ENCODE assay signal across 11 cellular contexts in genomic region chr1:31699341-31699891, GRCh38. TPM values are rescaled to one million over a fixed set of nuclear protein-coding genes. Genes with fewer than 3 reads are reported as not detected.
DNase-seq lines count a peak whose midpoint lies in the region; ATAC-seq, FAIRE-seq and TF ChIP-seq lines count a peak whose summit lies in the region.
"Had no signal": no experiment of that assay in that cellular context is flagged by ENCODE, and none has a peak within 500 bp of the region (broad histone marks: within the 10 kb centered on the region; RNA-seq: fewer than 3 reads in every experiment).

No MANE protein-coding gene starts in this region.

- peaks cover 48% of the 10 kb centered on the region for H3K4me1 Mint-ChIP-seq in MCF 10A (ENCODE audit: insufficient read depth, unreplicated experiment)
- H3K4me1 Mint-ChIP-seq in T-helper 1 cell treated with Interleukin-12 subunit alpha and Interleukin-12 subunit beta and Interleukin-4 antibody, amounts not matched to agents 30 μg/mL and 1 μg/mL, for 36 hours (ENCODE audit: low read depth), result peaks cover 12% of the 10 kb centered on the region

- H3K4me3 ChIP-seq in breast epithelium (no peak overlapping the region), gastroesophageal sphincter (no peak overlapping the region)

- TF ChIP-seq EP300 in gastroesophageal sphincter (IDR thresholded peaks at IDR 0.05), result no peak

- BruUV-seq in MCF 10A (replicated peaks; lab: Mats Ljungman, UMichigan), result no TSS peak

- H3K9me3 ChIP-seq in breast epithelium (no peaks in the 10 kb centered on the region), gastroesophageal sphincter (no peaks in the 10 kb centered on the region)

- no peaks in the 10 kb centered on the region for H3K27me3 Mint-ChIP-seq in MCF 10A (ENCODE audit: insufficient read depth, unreplicated experiment)
- H3K27me3 Mint-ChIP-seq in T-helper 1 cell treated with Interleukin-12 subunit alpha and Interleukin-12 subunit beta and Interleukin-4 antibody, amounts not matched to agents 30 μg/mL and 1 μg/mL, for 36 hours (ENCODE audit: low read depth), result peaks cover 13% of the 10 kb centered on the region

- TF ChIP-seq POLR2A in breast epithelium (IDR thresholded peaks at IDR 0.05) (no peak), gastroesophageal sphincter (IDR thresholded peaks at IDR 0.05) (no peak)

- TF ChIP-seq CTCF in breast epithelium (IDR thresholded peaks at IDR 0.05) (no peak), MCF 10A (IDR thresholded peaks at IDR 0.05; ENCODE audit: unreplicated experiment) (no peak), gastroesophageal sphincter (IDR thresholded peaks at IDR 0.05) (no peak)

- H3K27ac Mint-ChIP-seq in MCF 10A (ENCODE audit: low read depth, unreplicated experiment), result no peak overlapping the region
- peak overlapping the region; percentile 4 for H3K27ac Mint-ChIP-seq in T-helper 1 cell treated with Interleukin-12 subunit alpha and Interleukin-12 subunit beta and Interleukin-4 antibody, amounts not matched to agents 30 μg/mL and 1 μg/mL, for 36 hours
- H3K27ac Mint-ChIP-seq: nephron progenitor cell had no signal

- no peaks in the 10 kb centered on the region for H3K9me3 Mint-ChIP-seq in MCF 10A (ENCODE audit: unreplicated experiment)
- no peaks in the 10 kb centered on the region for H3K9me3 Mint-ChIP-seq in T-helper 1 cell treated with Interleukin-12 subunit alpha and Interleukin-12 subunit beta and Interleukin-4 antibody, amounts not matched to agents 30 μg/mL and 1 μg/mL, for 36 hours
- H3K9me3 Mint-ChIP-seq: activated T-cell treated with anti-CD3 and anti-CD28 coated beads, Interleukin-2, amount 50 U/mL, for 4 hours; nephron progenitor cell had no signal

- H3K36me3 Mint-ChIP-seq in MCF 10A (ENCODE audit: insufficient read depth, unreplicated experiment), result peaks cover 14% of the 10 kb centered on the region
- no peaks in the 10 kb centered on the region for H3K36me3 Mint-ChIP-seq in T-helper 1 cell treated with Interleukin-12 subunit alpha and Interleukin-12 subunit beta and Interleukin-4 antibody, amounts not matched to agents 30 μg/mL and 1 μg/mL, for 36 hours (ENCODE audit: low read depth)

- DNase-seq in breast epithelium (ENCODE audit: low spot score in 2 of 2), result peak in 1 of 2 donors; percentile 37
- DNase-seq in MCF 10A (ENCODE audit: unreplicated experiment), result no peak
- DNase-seq in urothelium cell line (ENCODE audit: low spot score), result no peak
- no peak for DNase-seq in HUDEP-2 (lab: John Stamatoyannopoulos, UW; ENCODE audit: unreplicated experiment in 76 of 76)
- DNase-seq in HuH-7.5 (ENCODE audit: low spot score), result no peak
- DNase-seq in ureter (ENCODE audit: low spot score), result no peak
- DNase-seq: activated T-cell treated with anti-CD3 and anti-CD28 coated beads, Interleukin-2, amount 50 U/mL, for 4 hours; MM.1S; nephron progenitor cell had no signal

- peak; percentile 70 for FAIRE-seq in urothelium cell line (lab: Jason Lieb, UNC)

- WGBS in gastroesophageal sphincter (ENCODE audit: low coverage in 1 of 2), 2 donors, result 43 to 49% methylated on average over 3 of the region's 10 CpGs

- POLR2A ChIA-PET in MCF 10A (lab: Yijun Ruan, JAX), result interaction anchor here (0.5 to 3.8 kb wide), 6 partner anchors 9 to 55 kb away, joined by 3 to 26 read pairs (median 16); no protein-coding TSS in a partner anchor

- intact Hi-C loops in breast epithelium (cut with DNase I; ENCODE audit: low total_unique reads) (no loop called here), MCF 10A (cut with micrococcal nuclease) (no loop called here)

- H3K27ac ChIP-seq in breast epithelium (peak overlapping the region; percentile 93 to 95), gastroesophageal sphincter (peak overlapping the region in 3 of 4 donors; percentile 88 to 92 (median 88))

- no peak overlapping the region for H3K4me3 Mint-ChIP-seq in MCF 10A (ENCODE audit: unreplicated experiment)
- H3K4me3 Mint-ChIP-seq in T-helper 1 cell treated with Interleukin-12 subunit alpha and Interleukin-12 subunit beta and Interleukin-4 antibody, amounts not matched to agents 30 μg/mL and 1 μg/mL, for 36 hours, result no peak overlapping the region
- H3K4me3 Mint-ChIP-seq: activated T-cell treated with anti-CD3 and anti-CD28 coated beads, Interleukin-2, amount 50 U/mL, for 4 hours; nephron progenitor cell had no signal

- no peak for ATAC-seq in gastroesophageal sphincter

- H3K36me3 ChIP-seq in breast epithelium, result no peaks in the 10 kb centered on the region
- peaks cover 0 to 43% of the 10 kb centered on the region in 2 donors for H3K36me3 ChIP-seq in gastroesophageal sphincter

- CTCF ChIA-PET in MCF 10A (lab: Yijun Ruan, JAX), result interaction anchor here (1.1 kb wide), 1 partner anchor 30 kb away, joined by 3 read pairs; no protein-coding TSS in a partner anchor

- peaks cover 31 to 51% of the 10 kb centered on the region in 2 donors for H3K4me1 ChIP-seq in breast epithelium
- H3K4me1 ChIP-seq in gastroesophageal sphincter, result peaks cover 7 to 92% (median 43%) of the 10 kb centered on the region in 3 donors

- no peaks in the 10 kb centered on the region for H3K27me3 ChIP-seq in breast epithelium
- H3K27me3 ChIP-seq in gastroesophageal sphincter, result no peaks in the 10 kb centered on the region

RNA-seq across cellular contexts. Expression of gene COL16A1, which starts 4.4 kb away (rescaled TPM):
- total RNA-seq in breast epithelium, result 10 to 100 TPM; 55.2 to 79.5 (median 58.7) TPM
- 42.1 and 49.1 TPM in 2 replicates for total RNA-seq in MCF 10A (2022)
- 100 to 1,000 TPM in 3 of 4 donors, 10 to 100 TPM in 1; 67.2 to 169 (median 149) TPM for total RNA-seq in gastroesophageal sphincter
- 110 TPM for total RNA-seq in ureter

RNA-seq across cellular contexts. Expression of gene PEF1, which starts 54.7 kb away (rescaled TPM):
- 10 to 100 TPM; 67.8 to 84.9 (median 70.1) TPM for total RNA-seq in breast epithelium
- 56.7 and 61.1 TPM in 2 replicates for total RNA-seq in MCF 10A (2022)
- total RNA-seq in gastroesophageal sphincter, result 100 to 1,000 TPM in 1 of 4 donors, 10 to 100 TPM in 3; 71.3 to 109 (median 88.7) TPM
- total RNA-seq in ureter, result 76.9 TPM
